In the genomic region with DNA sequence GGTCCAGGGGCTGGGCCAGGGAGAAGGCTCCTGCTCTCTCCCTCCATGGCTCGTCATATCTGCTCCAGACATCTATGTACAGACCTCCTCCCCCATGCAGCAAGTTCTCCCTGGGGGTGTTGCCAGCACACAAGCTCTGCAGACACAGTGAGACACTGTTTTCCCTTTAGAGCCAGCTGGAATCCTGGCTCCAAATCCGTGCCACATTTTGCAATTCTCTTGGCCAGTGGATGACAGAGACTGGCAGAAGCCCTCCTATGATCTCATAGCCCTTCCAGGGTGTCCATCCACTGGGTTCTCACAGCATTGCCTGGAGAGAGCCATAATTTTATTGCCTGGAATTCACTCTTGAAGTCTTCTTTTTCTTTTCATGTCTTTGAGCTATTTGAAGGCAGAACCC, we compare ENCODE assay signal across 11 cellular contexts.
DNase-seq lines count a peak whose midpoint lies in the region; ATAC-seq, FAIRE-seq and TF ChIP-seq lines count a peak whose summit lies in the region.
"Had no signal": no experiment of that assay in that cellular context is flagged by ENCODE, and none has a peak within 500 bp of the region (broad histone marks: within the 10 kb centered on the region; RNA-seq: fewer than 3 reads in every experiment).

No MANE protein-coding gene starts in this region.

- no peak overlapping the region for H2BK15ac ChIP-seq in H1 (ENCODE audit: low read length)
- no peak overlapping the region for H2BK15ac ChIP-seq in mesenchymal stem cell (ENCODE audit: low read depth, poor library complexity, severe bottlenecking)

- H3K79me1 ChIP-seq in H1 (ENCODE audit: low read depth, low read length) = no peaks in the 10 kb centered on the region
- H3K79me1 ChIP-seq in mesenchymal stem cell (replicated peaks; ENCODE audit: low read length, poor library complexity, severe bottlenecking) = no peaks in the 10 kb centered on the region

- CTCF ChIA-PET in H1 (lab: Charles Lee; ENCODE audit: partially characterized antibody) = interaction anchor here (0.8 to 1.5 kb wide), 4 partner anchors 11 to 130 kb away, joined by 3 to 5 read pairs (median 4); no protein-coding TSS in a partner anchor

- no peak overlapping the region for H3K14ac ChIP-seq in H1 (ENCODE audit: insufficient read length)
- peak overlapping the region in 1 of 2 experiments; percentile 38 for H3K14ac ChIP-seq in mesenchymal stem cell (ENCODE audit: low read length in 2 of 2)

- no peaks in the 10 kb centered on the region for H3K36me3 Mint-ChIP-seq in HFFc6 (ENCODE audit: low read depth)
- H3K36me3 Mint-ChIP-seq: immature natural killer cell had no signal

- H2AK5ac ChIP-seq in H1 (ENCODE audit: low read depth, low read length) (no peak overlapping the region), mesenchymal stem cell (ENCODE audit: low read length, severe bottlenecking) (no peak overlapping the region)

- H2BK12ac ChIP-seq in H1 (ENCODE audit: low read depth, low read length) (no peak overlapping the region), mesenchymal stem cell (ENCODE audit: low read length in 2 of 2) (no peak overlapping the region)

- H3K4me1 Mint-ChIP-seq in HFFc6 (ENCODE audit: low read depth) = no peaks in the 10 kb centered on the region
- H3K4me1 Mint-ChIP-seq: activated naive CD8-positive, alpha-beta T cell treated with anti-CD3 and anti-CD28 coated beads, Interleukin-2, amount 10 ng/mL, durations not matched to agents 7 days and 5 days; immature natural killer cell had no signal

- POLR2A ChIA-PET in H1 (lab: Charles Lee; ENCODE audit: partially characterized antibody) = interaction anchor here (1.0 kb wide), 1 partner anchor 196 kb away, joined by 3 read pairs; no protein-coding TSS in a partner anchor

- H3K27me3 ChIP-seq in H1 (replicated peaks in 1 of 4; ENCODE audit: control insufficient read depth in 3 of 4, extremely low read depth in 1 of 4, insufficient read depth in 3 of 4, low read length in 3 of 4) = no peaks in the 10 kb centered on the region
- H3K27me3 ChIP-seq in mesenchymal stem cell (ENCODE audit: control insufficient read depth in 1 of 2, insufficient read depth in 1 of 2, low read length in 2 of 2) = peaks cover 58 to 78% of the 10 kb centered on the region in 2 experiments
- peaks cover 0 to 5% of the 10 kb centered on the region in 2 donors for H3K27me3 ChIP-seq in small intestine (ENCODE audit: control insufficient read depth in 2 of 2, insufficient read depth in 2 of 2, low read length in 2 of 2)

- TF ChIP-seq POLR2A in H1 (IDR thresholded peaks at IDR 0.05; ENCODE audit: control extremely low read depth in 1 of 2, low read depth in 2 of 2, low read length in 2 of 2) = no peak

- TF ChIP-seq EP300 in H1 (IDR thresholded peaks at IDR 0.05; ENCODE audit: borderline replicate concordance in 1 of 2, low read depth in 2 of 2, low read length in 2 of 2) = no peak

- H3K4me3 Mint-ChIP-seq in HFFc6 = no peak overlapping the region
- H3K4me3 Mint-ChIP-seq: activated naive CD8-positive, alpha-beta T cell treated with anti-CD3 and anti-CD28 coated beads, Interleukin-2, amount 10 ng/mL, durations not matched to agents 7 days and 5 days; immature natural killer cell had no signal

- no peak overlapping the region for H4K8ac ChIP-seq in H1 (ENCODE audit: extremely low read depth, insufficient read depth, low read length)
- H4K8ac ChIP-seq in mesenchymal stem cell (ENCODE audit: low read length) = no peak overlapping the region

- no peak overlapping the region for H3K27ac Mint-ChIP-seq in HFFc6
- H3K27ac Mint-ChIP-seq: activated naive CD8-positive, alpha-beta T cell treated with anti-CD3 and anti-CD28 coated beads, Interleukin-2, amount 10 ng/mL, durations not matched to agents 7 days and 5 days; immature natural killer cell had no signal

- H3K27ac ChIP-seq in H1 (ENCODE audit: low read depth, low read length) (no peak overlapping the region), mesenchymal stem cell (ENCODE audit: low read length, poor library complexity, severe bottlenecking) (no peak overlapping the region), small intestine (ENCODE audit: low read depth in 1 of 2, low read length in 1 of 2) (no peak overlapping the region)

- H3K4ac ChIP-seq in H1 (replicated peaks; ENCODE audit: insufficient read length, low read depth, low read length) (no peak overlapping the region), mesenchymal stem cell (ENCODE audit: low read depth in 1 of 2, low read length in 2 of 2) (no peak overlapping the region)

- TF ChIP-seq CTCF in HFFc6 (IDR thresholded peaks at IDR 0.05) (no peak), H1 (IDR thresholded peaks at IDR 0.05; ENCODE audit: control extremely low read depth in 1 of 3, insufficient read depth in 1 of 3, low read depth in 1 of 3, low read length in 3 of 3) (no peak)

- FAIRE-seq in H1 (lab: Jason Lieb, UNC) (no peak), small intestine (lab: Jason Lieb, UNC) (no peak)

- H3K9me3 Mint-ChIP-seq in HFFc6 = no peaks in the 10 kb centered on the region

- H2BK20ac ChIP-seq in H1 (ENCODE audit: low read length) = no peak overlapping the region

- WGBS in H1 (ENCODE audit: extremely low coverage in 1 of 2, insufficient coverage in 1 of 2, insufficient read length in 1 of 2, insufficient replicate concordance in 2 of 2, low coverage in 1 of 2, low lambda C conversion rate in 2 of 2, missing lambda C conversion rate in 1 of 2), 2 experiments = 66% methylated on average over 2 of the region's 2 CpGs; no CpG with 5 or more reads in 1 of the 2 experiments
- WGBS in mesenchymal stem cell = 25% methylated on average over 2 of the region's 2 CpGs
- WGBS in small intestine, 3 donors = 38 to 50% (median 47%) methylated on average over 2 of the region's 2 CpGs

- peaks cover 58% of the 10 kb centered on the region for H3K27me3 Mint-ChIP-seq in HFFc6 (ENCODE audit: insufficient read depth)

- H3K9ac ChIP-seq in H1 (replicated peaks in 1 of 4; ENCODE audit: extremely low read depth in 1 of 4, low read depth in 3 of 4, low read length in 3 of 4) (no peak overlapping the region), mesenchymal stem cell (ENCODE audit: low read length) (no peak overlapping the region)

- no peak overlapping the region for H3K23ac ChIP-seq in H1 (ENCODE audit: insufficient read length)
- no peak overlapping the region for H3K23ac ChIP-seq in mesenchymal stem cell (ENCODE audit: low read length in 2 of 2)

- H4K20me1 ChIP-seq in H1 (replicated peaks in 1 of 2; ENCODE audit: control insufficient read depth in 1 of 2, insufficient read depth in 2 of 2, low read length in 2 of 2) = no peaks in the 10 kb centered on the region

- H3K4me2 ChIP-seq in H1 (ENCODE audit: insufficient read depth in 1 of 2, low read depth in 2 of 2, low read length in 2 of 2) (no peak overlapping the region), mesenchymal stem cell (ENCODE audit: low read length, poor library complexity, severe bottlenecking) (no peak overlapping the region)

- no peak overlapping the region for H4K5ac ChIP-seq in H1 (ENCODE audit: insufficient read length, low read depth, low read length)

- no peaks in the 10 kb centered on the region for H3K4me1 ChIP-seq in H1 (replicated peaks in 1 of 4; ENCODE audit: control insufficient read depth in 3 of 4, insufficient read depth in 4 of 4, low read length in 3 of 4)
- peaks cover 2% of the 10 kb centered on the region for H3K4me1 ChIP-seq in mesenchymal stem cell (ENCODE audit: control insufficient read depth, insufficient read depth, low read depth, low read length)
- H3K4me1 ChIP-seq in small intestine (ENCODE audit: control insufficient read depth in 2 of 2, insufficient read depth in 1 of 2, low read depth in 1 of 2, low read length in 1 of 2) = no peaks in the 10 kb centered on the region

- H3K4me3 ChIP-seq in H1 (ENCODE audit: extremely low read depth in 1 of 4, insufficient read depth in 2 of 4, low read depth in 3 of 4, low read length in 4 of 4) (no peak overlapping the region), mesenchymal stem cell (ENCODE audit: insufficient read depth in 1 of 2, low read depth in 1 of 2, low read length in 2 of 2) (no peak overlapping the region), small intestine (ENCODE audit: low read depth in 1 of 2, low read length in 2 of 2) (no peak overlapping the region)

- no peak overlapping the region for H2BK5ac ChIP-seq in H1 (ENCODE audit: low read depth, low read length)
- no peak overlapping the region for H2BK5ac ChIP-seq in mesenchymal stem cell (ENCODE audit: low read depth, low read length, poor library complexity, severe bottlenecking)

- H3K36me3 ChIP-seq in H1 (ENCODE audit: control insufficient read depth in 2 of 4, insufficient read depth in 4 of 4, low read length in 3 of 4) = no peaks in the 10 kb centered on the region
- H3K36me3 ChIP-seq in mesenchymal stem cell (ENCODE audit: control insufficient read depth in 1 of 2, insufficient read depth in 2 of 2, low read depth in 1 of 2, low read length in 2 of 2) = no peaks in the 10 kb centered on the region
- no peaks in the 10 kb centered on the region for H3K36me3 ChIP-seq in small intestine (ENCODE audit: control insufficient read depth in 2 of 2, insufficient read depth in 2 of 2, low read length in 2 of 2)

- no peaks in the 10 kb centered on the region for H3K79me2 ChIP-seq in H1 (ENCODE audit: control insufficient read depth in 1 of 2, insufficient read depth in 2 of 2, low read length in 2 of 2)

- H3K9me3 ChIP-seq in H1 (ENCODE audit: insufficient read depth in 2 of 2, low read depth in 1 of 2, low read length in 1 of 2) (no peaks in the 10 kb centered on the region), mesenchymal stem cell (ENCODE audit: control insufficient read depth, low read length) (peaks cover 13% of the 10 kb centered on the region), small intestine (ENCODE audit: control insufficient read depth, low read depth) (no peaks in the 10 kb centered on the region)

- DNase-seq in AG08395 (ENCODE audit: low spot score) = peak; percentile 91
- DNase-seq in HFFc6 = peak; percentile 65
- peak in 1 of 2 experiments; percentile 57 for DNase-seq in H1 (ENCODE audit: low read depth in 1 of 2, low spot score in 2 of 2)
- DNase-seq in mesenchymal stem cell = peak; percentile 87
- DNase-seq in NCI-H1930 (lab: John Stamatoyannopoulos, UW) = no peak
- no peak for DNase-seq in small intestine
- no peak for DNase-seq in activated naive CD4-positive, alpha-beta T cell treated with anti-CD3 and anti-CD28 coated beads, Interleukin-2, amount 50 U/mL, for 16 hours
- DNase-seq: activated naive CD8-positive, alpha-beta T cell treated with anti-CD3 and anti-CD28 coated beads, Interleukin-2, amount 10 ng/mL, durations not matched to agents 7 days and 5 days; immature natural killer cell; stimulated activated CD4-positive, alpha-beta T cell treated with anti-CD3 and anti-CD28 coated beads, Interleukin-2, amount 100 ng/mL, for 48 hours had no signal

- H3K23me2 ChIP-seq in H1 (ENCODE audit: low read depth, low read length) = no peaks in the 10 kb centered on the region

- H2BK120ac ChIP-seq in H1 (replicated peaks; ENCODE audit: low read depth, low read length) (no peak overlapping the region), mesenchymal stem cell (ENCODE audit: low read depth, low read length) (no peak overlapping the region)

- H3K18ac ChIP-seq in H1 (ENCODE audit: extremely low read depth, low read length) (no peak overlapping the region), mesenchymal stem cell (ENCODE audit: low read depth in 1 of 2, low read length in 2 of 2) (no peak overlapping the region)

- no peak overlapping the region for H3K56ac ChIP-seq in H1 (replicated peaks; ENCODE audit: insufficient read length, low read depth, low read length)

- no peak for ATAC-seq in activated CD4-positive, CD25-positive, alpha-beta regulatory T cell treated with anti-CD3 and anti-CD28 coated beads, Interleukin-2, amount 50 U/mL, for 24 hours

- no peak overlapping the region for H4K91ac ChIP-seq in H1 (replicated peaks; ENCODE audit: insufficient read length, low read length)
- no peak overlapping the region for H4K91ac ChIP-seq in mesenchymal stem cell (ENCODE audit: low read length)

- H2AFZ ChIP-seq in H1 (ENCODE audit: low read length) (0 out of 2 replicates have a peak overlapping the region, but pooled peaks have one; percentile 26), mesenchymal stem cell (ENCODE audit: low read depth, low read length) (no peak overlapping the region)

- TF ChIP-seq RAD21 in H1 (IDR thresholded peaks at IDR 0.05 in 1 of 2, conservative IDR thresholded peaks at IDR 0.05 in 1 of 2; ENCODE audit: low read depth in 2 of 2, low read length in 2 of 2) = no peak

Comparison
In these comparisons a context has a peak if more than half of its experiments do, and no peak if none do; other contexts are left out.
1. DNase-seq: peak in AG08395 (single experiment), HFFc6 (single experiment) and mesenchymal stem cell (single experiment); none in NCI-H1930 (0 of 2), small intestine (single experiment) and activated naive CD4-positive, alpha-beta T cell treated with anti-CD3 and anti-CD28 coated beads, Interleukin-2, amount 50 U/mL, for 16 hours (single experiment).